In the genomic region with DNA sequence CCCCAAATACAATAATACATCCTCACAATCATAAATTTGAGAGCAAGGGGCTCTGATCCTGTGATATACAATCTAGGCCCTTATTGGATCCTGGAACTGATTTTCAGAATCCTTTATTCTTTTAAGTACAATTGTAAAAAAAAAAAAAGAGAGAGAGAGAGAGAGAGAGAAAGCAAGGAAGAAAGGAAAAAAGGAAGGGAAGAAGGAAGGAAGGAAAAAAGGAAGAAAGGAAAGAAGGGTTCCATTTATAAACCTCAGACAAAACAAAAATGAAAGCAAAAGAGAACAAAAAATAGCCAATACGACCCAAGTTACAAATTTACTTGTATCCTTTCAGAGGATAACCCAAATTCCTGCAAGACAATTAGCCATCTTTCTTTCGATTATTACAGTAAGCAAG, we compare ENCODE assay signal across 10 cellular contexts.
DNase-seq lines count a peak whose midpoint lies in the region; ATAC-seq and TF ChIP-seq lines count a peak whose summit lies in the region.
"Had no signal": no experiment of that assay in that cellular context is flagged by ENCODE, and none has a peak within 500 bp of the region (broad histone marks: within the 10 kb centered on the region; RNA-seq: fewer than 3 reads in every experiment).

No MANE protein-coding gene starts in this region.

- TF ChIP-seq CTCF in DOHH2 (IDR thresholded peaks at IDR 0.05; ENCODE audit: low read depth, low read length, poor library complexity, severe bottlenecking) = no peak
- no peak for TF ChIP-seq CTCF in left lung (IDR thresholded peaks at IDR 0.05)

- no peaks in the 10 kb centered on the region for H4K20me1 ChIP-seq in DOHH2 (ENCODE audit: control insufficient read depth, insufficient read depth, low read depth, low read length)

- H3K36me3 ChIP-seq in DOHH2 (ENCODE audit: control insufficient read depth, low read length) (no peaks in the 10 kb centered on the region), SJSA1 (no peaks in the 10 kb centered on the region), left lung (no peaks in the 10 kb centered on the region)

- peak overlapping the region; percentile 74; the same call in 1 of the 2 replicates for H3K4me3 ChIP-seq in DOHH2 (ENCODE audit: low read length)
- H3K4me3 ChIP-seq in SJSA1 = no peak overlapping the region
- no peak overlapping the region for H3K4me3 ChIP-seq in left lung
- H3K4me3 ChIP-seq in skin epidermis = no peak overlapping the region

- peak in 1 of 2 experiments; percentile 40 for DNase-seq in SJSA1 (ENCODE audit: low read depth in 1 of 2, low spot score in 2 of 2)
- DNase-seq in left lung = no peak
- no peak for DNase-seq in SK-N-DZ (ENCODE audit: low spot score)
- DNase-seq in NCI-H82 (lab: John Stamatoyannopoulos, UW) = no peak
- no peak for DNase-seq in NCI-H2227 treated with DMSO at 0.1 percent for 48 hours (lab: John Stamatoyannopoulos, UW)
- DNase-seq in globus pallidus (ENCODE audit: low spot score) = no peak
- DNase-seq: activated effector memory CD4-positive, alpha-beta T cell treated with anti-CD3 and anti-CD28 coated beads, Interleukin-2, amount 50 U/mL, for 16 hours; NCI-H748 treated with DMSO at 0.1 percent for 48 hours had no signal

- H3K4me2 ChIP-seq in DOHH2 (ENCODE audit: low read length) = peak overlapping the region; percentile 85

- intact Hi-C loops in left lung (cut with DNase I) = no loop called here

- no peaks in the 10 kb centered on the region for H3F3A ChIP-seq in DOHH2 (ENCODE audit: control insufficient read depth, insufficient read depth)

- H3K27ac ChIP-seq in DOHH2 (ENCODE audit: low read depth, low read length) = peak overlapping the region; percentile 79
- H3K27ac ChIP-seq in SJSA1 = peak overlapping the region; percentile 90
- H3K27ac ChIP-seq in left lung = peak overlapping the region; percentile 74 to 91
- H3K27ac ChIP-seq in skin epidermis = peak overlapping the region in 17 of 21 experiments; percentile 3 to 85 (median 73)

- H3K4me1 ChIP-seq in DOHH2 (ENCODE audit: control insufficient read depth, low read length) (peaks cover 51% of the 10 kb centered on the region), SJSA1 (replicated peaks) (peaks cover 40% of the 10 kb centered on the region), left lung (peaks cover 9 to 39% of the 10 kb centered on the region in 2 donors)

- H3K27me3 ChIP-seq in DOHH2 (ENCODE audit: control insufficient read depth, low read length) = no peaks in the 10 kb centered on the region
- no peaks in the 10 kb centered on the region for H3K27me3 ChIP-seq in SJSA1 (replicated peaks)
- no peaks in the 10 kb centered on the region for H3K27me3 ChIP-seq in left lung

- no peaks in the 10 kb centered on the region for H3K79me2 ChIP-seq in DOHH2 (ENCODE audit: control insufficient read depth, low read length)

- no peak for ATAC-seq in left lung

- no peaks in the 10 kb centered on the region for H3K9me3 ChIP-seq in DOHH2 (ENCODE audit: control insufficient read depth, insufficient read depth, low read length)
- no peaks in the 10 kb centered on the region for H3K9me3 ChIP-seq in SJSA1 (replicated peaks)
- no peaks in the 10 kb centered on the region for H3K9me3 ChIP-seq in left lung

- no peaks in the 10 kb centered on the region for H3K9me2 ChIP-seq in DOHH2 (replicated peaks; ENCODE audit: control insufficient read depth, low read length)
